ENCODE assay signal across 8 cellular contexts in genomic region chr5:95846554-95847260, GRCh38. TPM values are rescaled to one million over a fixed set of nuclear protein-coding genes. Genes with fewer than 3 reads are reported as not detected.
DNase-seq lines count a peak whose midpoint lies in the region; ATAC-seq and TF ChIP-seq lines count a peak whose summit lies in the region.

No MANE protein-coding gene starts in this region.

- TF ChIP-seq CTCF in RWPE2 (IDR thresholded peaks at IDR 0.05; ENCODE audit: poor library complexity, severe bottlenecking), result peak; percentile 99
- peak; percentile 90 for TF ChIP-seq CTCF in neutrophil (IDR thresholded peaks at IDR 0.05)

- intact Hi-C loops in aorta (cut with DNase I), result loop anchor here (1.0 to 5.0 kb wide), 5 partner anchors 65 to 199 kb away; partner anchors contain the start of genes RFESD (in 1 of the 2) and RHOBTB3 (in 1 of the 2)

- no peaks in the 10 kb centered on the region for H3K36me3 ChIP-seq in RWPE2 (ENCODE audit: low read depth)
- no peaks in the 10 kb centered on the region for H3K36me3 ChIP-seq in neutrophil
- H3K36me3 ChIP-seq in aorta (ENCODE audit: control insufficient read depth in 1 of 2, insufficient read depth in 2 of 2, low read length in 1 of 2), result no peaks in the 10 kb centered on the region

- H3K4me1 Mint-ChIP-seq in activated T-helper 17 cell treated with anti-CD3 and anti-CD28 coated beads, Interleukin-2, amount 50 U/mL, for 72 hours, result peaks cover 11% of the 10 kb centered on the region

- TF ChIP-seq RAD21 in Ishikawa (IDR thresholded peaks at IDR 0.05; ENCODE audit: low read depth), result peak; percentile 98

- TF ChIP-seq EP300 in Ishikawa (IDR thresholded peaks at IDR 0.05; ENCODE audit: borderline replicate concordance), result no peak

- no peak overlapping the region for H3K27ac Mint-ChIP-seq in activated T-helper 17 cell treated with anti-CD3 and anti-CD28 coated beads, Interleukin-2, amount 50 U/mL, for 72 hours

- H3K4me3 ChIP-seq in RWPE2 (ENCODE audit: severe bottlenecking) (no peak overlapping the region), neutrophil (ENCODE audit: low read depth in 1 of 2, low read length in 1 of 2) (no peak overlapping the region), aorta (ENCODE audit: low read length in 2 of 2) (no peak overlapping the region)

- H3K27ac ChIP-seq in RWPE2 (ENCODE audit: poor library complexity, severe bottlenecking) (no peak overlapping the region), neutrophil (peak overlapping the region; percentile 99), aorta (ENCODE audit: low read depth in 1 of 2, low read length in 2 of 2) (no peak overlapping the region)

- DNase-seq in DMS53 (lab: John Stamatoyannopoulos, UW) (peak; percentile 80), RWPE2 (ENCODE audit: low spot score) (no peak), fibroblast of peridontal ligament (ENCODE audit: extremely low read depth) (peak; percentile 86), aorta (peak in 1 of 2 donors; percentile 69)

- WGBS in aorta, 2 donors, result 65 to 72% methylated on average over 7 of the region's 7 CpGs

- H3K4me3 Mint-ChIP-seq in activated T-helper 17 cell treated with anti-CD3 and anti-CD28 coated beads, Interleukin-2, amount 50 U/mL, for 72 hours, result no peak overlapping the region

- H3K9me3 ChIP-seq in RWPE2 (ENCODE audit: severe bottlenecking) (no peaks in the 10 kb centered on the region), neutrophil (no peaks in the 10 kb centered on the region), aorta (ENCODE audit: control insufficient read depth, low read length) (no peaks in the 10 kb centered on the region)

- no peaks in the 10 kb centered on the region for H3K36me3 Mint-ChIP-seq in activated T-helper 17 cell treated with anti-CD3 and anti-CD28 coated beads, Interleukin-2, amount 50 U/mL, for 72 hours (ENCODE audit: low read depth)

- H3K27me3 ChIP-seq in RWPE2 (ENCODE audit: insufficient read depth, poor library complexity, severe bottlenecking) (no peaks in the 10 kb centered on the region), neutrophil (no peaks in the 10 kb centered on the region), aorta (ENCODE audit: control insufficient read depth in 1 of 2, insufficient read depth in 2 of 2, low read length in 1 of 2) (no peaks in the 10 kb centered on the region)

- peak; percentile 61 for ATAC-seq in GM21390 (IDR thresholded peaks at IDR 0.05; ENCODE audit: unreplicated experiment)
- ATAC-seq in RWPE2 (ENCODE audit: low read depth), result peak; percentile 86
- ATAC-seq in activated T-helper 17 cell treated with anti-CD3 and anti-CD28 coated beads, Interleukin-2, amount 50 U/mL, for 72 hours (replicated peaks), result peak; percentile 30
- ATAC-seq in aorta (ENCODE audit: low FRiP score), result peak; percentile 93

- H3K4me1 ChIP-seq in RWPE2 (ENCODE audit: insufficient read depth, poor library complexity, severe bottlenecking) (no peaks in the 10 kb centered on the region), neutrophil (ENCODE audit: control insufficient read depth in 1 of 2, insufficient read depth in 1 of 2, low read depth in 1 of 2, low read length in 1 of 2) (peaks cover 54 to 59% of the 10 kb centered on the region in 2 experiments), aorta (ENCODE audit: control insufficient read depth in 1 of 2, insufficient read depth in 2 of 2, low read length in 2 of 2) (no peaks in the 10 kb centered on the region)

- no peaks in the 10 kb centered on the region for H3K27me3 Mint-ChIP-seq in activated T-helper 17 cell treated with anti-CD3 and anti-CD28 coated beads, Interleukin-2, amount 50 U/mL, for 72 hours

- H3K9me3 Mint-ChIP-seq in activated T-helper 17 cell treated with anti-CD3 and anti-CD28 coated beads, Interleukin-2, amount 50 U/mL, for 72 hours, result no peaks in the 10 kb centered on the region

TF ChIP-seq in Ishikawa, 13 proteins besides CTCF, POLR2A, EP300 and RAD21:
- no peak for TF ChIP-seq EGR1 (IDR thresholded peaks at IDR 0.05)
- no peak for TF ChIP-seq CEBPB (IDR thresholded peaks at IDR 0.05)
- TF ChIP-seq FOXM1 (IDR thresholded peaks at IDR 0.05; ENCODE audit: borderline replicate concordance, low read depth), result no peak
- TF ChIP-seq CREB1 (IDR thresholded peaks at IDR 0.05; ENCODE audit: low read depth), result no peak
- no peak for TF ChIP-seq NFIC (IDR thresholded peaks at IDR 0.05)
- TF ChIP-seq USF1 (IDR thresholded peaks at IDR 0.05), result no peak
- TF ChIP-seq REST (IDR thresholded peaks at IDR 0.05; ENCODE audit: low read depth), result no peak
- no peak for TF ChIP-seq MAX (IDR thresholded peaks at IDR 0.05)
- no peak for TF ChIP-seq TAF1 (IDR thresholded peaks at IDR 0.05; ENCODE audit: low read depth)
- no peak for TF ChIP-seq YY1 (IDR thresholded peaks at IDR 0.05; ENCODE audit: low read depth)
- TF ChIP-seq TCF12 (IDR thresholded peaks at IDR 0.05; ENCODE audit: low read depth), result no peak
- no peak for TF ChIP-seq ZBTB7A (IDR thresholded peaks at IDR 0.05; ENCODE audit: low read depth)
- no peak for TF ChIP-seq TEAD4 (IDR thresholded peaks at IDR 0.05)
TF ChIP-seq in Ishikawa: peak in this region for 0.

RNA-seq across cellular contexts. Expression of gene GLRX, which starts 24.2 kb away (rescaled TPM):
- 10 to 100 TPM; 45.1 to 62.3 TPM for total RNA-seq in activated T-helper 17 cell treated with anti-CD3 and anti-CD28 coated beads, Interleukin-2, amount 50 U/mL, for 72 hours
- total RNA-seq in aorta, result 10 to 100 TPM; 38.5 to 44.7 TPM
- 100 to 1,000 TPM in 1 of 2 donors, 10 to 100 TPM in 1; 68.6 to 161 TPM for polyA plus RNA-seq in aorta

Comparison
In these comparisons a context has a peak if more than half of its experiments do, and no peak if none do; other contexts are left out.
1. ATAC-seq: peak in every context shown above with its lines; median percentile 93 in aorta; 86 in RWPE2; 61 in GM21390; 30 in activated T-helper 17 cell treated with anti-CD3 and anti-CD28 coated beads, Interleukin-2, amount 50 U/mL, for 72 hours.